ENCODE assay signal across 20 cellular contexts in genomic region chr22:30730351-30730750, GRCh38.
"Had no signal": no experiment of that assay in that cellular context is flagged by ENCODE, and none has a peak within 500 bp of the region (broad histone marks: within the 10 kb centered on the region; RNA-seq: fewer than 3 reads in every experiment).

No MANE protein-coding gene starts in this region.

- H3K9ac ChIP-seq: parathyroid adenoma had no signal

- H3K36me3 ChIP-seq: gastrocnemius medialis, heart right ventricle, prostate gland, right lobe of liver, stomach, thoracic aorta, transverse colon had no signal

- H3K27me3 ChIP-seq: dorsolateral prefrontal cortex, gastrocnemius medialis, heart right ventricle, right lobe of liver, stomach, transverse colon had no signal

- H3K9me3 ChIP-seq: gastrocnemius medialis, prostate gland, right lobe of liver, thoracic aorta, transverse colon had no signal

- DNase-seq: dorsolateral prefrontal cortex; effector CD8-positive, alpha-beta T cell; gastrocnemius medialis; heart right ventricle; hypothalamus; islet precursor cell; mammary epithelial cell; occipital lobe; right lobe of liver; stimulated activated naive CD4-positive, alpha-beta T cell; stomach; substantia nigra; transverse colon had no signal

- ATAC-seq: esophagus mucosa, gastrocnemius medialis, heart right ventricle, left lobe of liver, right lobe of liver had no signal

- H3K4me3 ChIP-seq: coronary artery, dorsolateral prefrontal cortex, gastrocnemius medialis, heart right ventricle, prostate gland, right lobe of liver, skin epidermis, stomach, thoracic aorta, transverse colon had no signal

- H3K27ac ChIP-seq: coronary artery, dorsolateral prefrontal cortex, gastrocnemius medialis, heart right ventricle, parathyroid adenoma, prostate gland, right lobe of liver, skin epidermis, stomach, thoracic aorta, transverse colon had no signal

- H3K4me1 ChIP-seq: gastrocnemius medialis, parathyroid adenoma, prostate gland, right lobe of liver, stomach, transverse colon had no signal

- H2AFZ ChIP-seq: parathyroid adenoma had no signal

- H3K79me2 ChIP-seq: parathyroid adenoma had no signal
